11 cellular contexts compared by ENCODE assay signal in genomic region chr2:144460981-144461766, GRCh38. TPM values are rescaled to one million over a fixed set of nuclear protein-coding genes. Genes with fewer than 3 reads are reported as not detected.
A peak's percentile ranks its signal among the peaks of the same experiment; 100 is the strongest.
DNase-seq lines count a peak whose midpoint lies in the region; ATAC-seq and TF ChIP-seq lines count a peak whose summit lies in the region.
"Had no signal": no experiment of that assay in that cellular context is flagged by ENCODE, and none has a peak within 500 bp of the region (broad histone marks: within the 10 kb centered on the region; RNA-seq: fewer than 3 reads in every experiment).

No MANE protein-coding gene starts in this region.

- no peak overlapping the region for H2AFZ ChIP-seq in MM.1S (ENCODE audit: low read length)
- H2AFZ ChIP-seq: parathyroid adenoma had no signal

- H4K20me1 ChIP-seq in MM.1S (ENCODE audit: insufficient read depth, low read length) = no peaks in the 10 kb centered on the region

- H3K27ac ChIP-seq in left lung = peak overlapping the region; percentile 33 to 70
- no peak overlapping the region for H3K27ac ChIP-seq in MM.1S (ENCODE audit: low read length)
- H3K27ac ChIP-seq: parathyroid adenoma had no signal

- H3K27me3 ChIP-seq in left lung (no peaks in the 10 kb centered on the region), MM.1S (replicated peaks; ENCODE audit: insufficient read depth, low read length) (no peaks in the 10 kb centered on the region)

- no peak overlapping the region for H3K4me3 Mint-ChIP-seq in chondrocyte (ENCODE audit: unreplicated experiment)

- peaks cover 34 to 80% of the 10 kb centered on the region in 2 donors for H3K4me1 ChIP-seq in left lung
- H3K4me1 ChIP-seq in MM.1S (ENCODE audit: low read length) = no peaks in the 10 kb centered on the region
- H3K4me1 ChIP-seq: parathyroid adenoma had no signal

- no peak overlapping the region for H3K4me3 ChIP-seq in left lung
- no peak overlapping the region for H3K4me3 ChIP-seq in MM.1S (ENCODE audit: low read length)

- no peak overlapping the region for H3K9ac ChIP-seq in MM.1S (ENCODE audit: low read length)
- H3K9ac ChIP-seq: parathyroid adenoma had no signal

- peaks cover 53% of the 10 kb centered on the region for H3K4me1 Mint-ChIP-seq in chondrocyte (ENCODE audit: low read depth)

- H3K9me2 ChIP-seq in MM.1S (replicated peaks; ENCODE audit: insufficient read depth, low read length) = no peaks in the 10 kb centered on the region

- no peaks in the 10 kb centered on the region for H3K9me3 Mint-ChIP-seq in chondrocyte (ENCODE audit: low read depth)

- H3K36me3 Mint-ChIP-seq in chondrocyte (ENCODE audit: low read depth) = peaks cover 9% of the 10 kb centered on the region

- no peaks in the 10 kb centered on the region for H3K27me3 Mint-ChIP-seq in chondrocyte (ENCODE audit: low read depth)

- DNase-seq in M059J (ENCODE audit: low read depth) = peak; percentile 37
- no peak for DNase-seq in chondrocyte (ENCODE audit: low spot score)
- DNase-seq in left lung = no peak
- DNase-seq in superior temporal gyrus (ENCODE audit: extremely low spot score) = peak; percentile 76
- DNase-seq in MM.1S = no peak
- no peak for DNase-seq in activated naive CD4-positive, alpha-beta T cell treated with anti-CD3 and anti-CD28 coated beads, Interleukin-2, amount 50 U/mL, for 16 hours
- DNase-seq in GM03348 (ENCODE audit: low spot score) = no peak
- DNase-seq: NK-92 treated with Interleukin-12 subunit alpha and Interleukin-12 subunit beta, amount 100 ng/mL, for 24 hours; stimulated activated naive CD4-positive, alpha-beta T cell treated with Interleukin-2 at 50 U/mL for 16 hours had no signal

- H3K4me2 ChIP-seq in MM.1S (ENCODE audit: low read depth, low read length) = no peak overlapping the region

- H3K36me3 ChIP-seq in left lung (peaks cover 0 to 24% of the 10 kb centered on the region in 2 donors), MM.1S (replicated peaks; ENCODE audit: insufficient read depth, low read length) (no peaks in the 10 kb centered on the region)

- no peaks in the 10 kb centered on the region for H3K9me3 ChIP-seq in left lung
- H3K9me3 ChIP-seq in MM.1S (replicated peaks; ENCODE audit: insufficient read depth, low read length) = no peaks in the 10 kb centered on the region

- TF ChIP-seq CTCF in chondrocyte (IDR thresholded peaks at IDR 0.05) = no peak
- no peak for TF ChIP-seq CTCF in left lung (IDR thresholded peaks at IDR 0.05)
- TF ChIP-seq CTCF in MM.1S (IDR thresholded peaks at IDR 0.05; ENCODE audit: low read length) = no peak

- no peaks in the 10 kb centered on the region for H3F3A ChIP-seq in MM.1S (ENCODE audit: insufficient read depth, low read length)

- no peaks in the 10 kb centered on the region for H3K79me2 ChIP-seq in MM.1S (ENCODE audit: low read length)
- H3K79me2 ChIP-seq: parathyroid adenoma had no signal

- peak; percentile 34 for ATAC-seq in left lung
- no peak for ATAC-seq in HG03159 (IDR thresholded peaks at IDR 0.05; ENCODE audit: unreplicated experiment)

- H3K27ac Mint-ChIP-seq in chondrocyte (ENCODE audit: unreplicated experiment) = peak overlapping the region; percentile 10

- intact Hi-C loops in left lung (cut with DNase I) = no loop called here

RNA-seq across cellular contexts. Expression of gene ZEB2, which starts 58.7 kb away (rescaled TPM):
- 10.7 and 15.9 TPM in 2 replicates for total RNA-seq in M059J (2014; rRNA removed; shearing (Covaris generic))
- 55.5 to 104 TPM (median 95.4 TPM) in 3 replicates for total RNA-seq in chondrocyte
- 100 to 1,000 TPM; 141 to 272 TPM for total RNA-seq in left lung

Comparison
In these comparisons a context has a peak if more than half of its experiments do, and no peak if none do; other contexts are left out.
1. DNase-seq: peak in M059J (single experiment) and superior temporal gyrus (single experiment); none in chondrocyte (single experiment), left lung (0 of 2), MM.1S (single experiment), activated naive CD4-positive, alpha-beta T cell treated with anti-CD3 and anti-CD28 coated beads, Interleukin-2, amount 50 U/mL, for 16 hours (single experiment) and GM03348 (single experiment).